In genomic region chr16:50266337-50267091, GRCh38 we compare ENCODE assay signal across 8 cellular contexts. TPM values are rescaled to one million over a fixed set of nuclear protein-coding genes. Genes with fewer than 3 reads are reported as not detected.
DNase-seq lines count a peak whose midpoint lies in the region; ATAC-seq and TF ChIP-seq lines count a peak whose summit lies in the region.

ADCY7 (plus strand) TSS chr16:50266551; CDS start chr16:50288180, 21,629 bp downstream.

- TF ChIP-seq CTCF in GM13976 (IDR thresholded peaks at IDR 0.05; ENCODE audit: borderline replicate concordance, control extremely low read depth, extremely low read depth, insufficient read depth, missing control alignments) = no peak
- no peak for TF ChIP-seq CTCF in epithelial cell of esophagus (IDR thresholded peaks at IDR 0.05; ENCODE audit: insufficient read depth, low read depth, low read length, missing control alignments)
- no peak for TF ChIP-seq CTCF in natural killer cell (IDR thresholded peaks at IDR 0.05)
- TF ChIP-seq CTCF in stomach (IDR thresholded peaks at IDR 0.05) = no peak

- ATAC-seq in HG02623 (IDR thresholded peaks at IDR 0.05; ENCODE audit: unreplicated experiment) (peak; percentile 81), natural killer cell (peak; percentile 79 to 86 (median 85))

- H3K4me3 ChIP-seq in epithelial cell of esophagus (ENCODE audit: low read length) = peak within 1 kb of the TSS; percentile 16
- H3K4me3 ChIP-seq in stomach = peak within 1 kb of the TSS; percentile 36 to 45 (median 38)

- no peaks in the 10 kb centered on the region for H3K9me3 Mint-ChIP-seq in natural killer cell

- H3K9me3 ChIP-seq in stomach = no peaks in the 10 kb centered on the region

- no peaks in the 10 kb centered on the region for H3K36me3 Mint-ChIP-seq in natural killer cell

- no peaks in the 10 kb centered on the region for H3K27me3 ChIP-seq in stomach

- intact Hi-C loops in natural killer cell (cut with micrococcal nuclease) = loop anchor here (1.0 to 5.0 kb wide), 5 partner anchors 8 to 109 kb away; no protein-coding TSS in a partner anchor
- intact Hi-C loops in stomach (cut with DNase I; ENCODE audit: low total_unique reads) = no loop called here

- H3K36me3 ChIP-seq in stomach = no peaks in the 10 kb centered on the region

- in situ Hi-C loops in GM13976 (cut with MboI; ENCODE audit: low sequenced_read_pairs, unreplicated experiment) = no loop called here

- DNase-seq in GM13976 (ENCODE audit: low spot score) (peak; percentile 85), NCI-H2171 treated with DMSO at 0.1 percent for 48 hours (lab: John Stamatoyannopoulos, UW) (peak; percentile 69), epithelial cell of esophagus (ENCODE audit: low read depth) (peak; percentile 83), natural killer cell (peak; percentile 82), stomach (peak; percentile 63), NCI-H526 treated with DMSO at 0.1 percent for 48 hours (lab: John Stamatoyannopoulos, UW) (no peak)
- DNase-seq in activated CD8-positive, alpha-beta memory T cell treated with anti-CD3 and anti-CD28 coated beads for 1 hour (ENCODE audit: extremely low read depth in 1 of 2, low read depth in 1 of 2) = peak; percentile 72 to 73

- H3K4me1 Mint-ChIP-seq in natural killer cell = peaks cover 86 to 95% of the 10 kb centered on the region in 2 donors

- H3K4me1 ChIP-seq in stomach = peaks cover 8 to 73% (median 29%) of the 10 kb centered on the region in 4 donors

- H3K4me3 Mint-ChIP-seq in natural killer cell = peak within 1 kb of the TSS; percentile 88

- TF ChIP-seq EP300 in stomach (IDR thresholded peaks at IDR 0.05) = no peak

- WGBS in stomach, 5 donors = 14 to 20% (median 18%) methylated on average over 23 to 25 of the region's 25 CpGs

- peak within 1 kb of the TSS; percentile 52 to 81 (median 66) for H3K27ac ChIP-seq in stomach

- H3K27me3 Mint-ChIP-seq in natural killer cell (ENCODE audit: low read depth in 2 of 2) = no peaks in the 10 kb centered on the region

- peak within 1 kb of the TSS; percentile 91 to 99 for H3K27ac Mint-ChIP-seq in natural killer cell

- TF ChIP-seq POLR2A in stomach (IDR thresholded peaks at IDR 0.05) = no peak

RNA-seq across cellular contexts. Expression of gene ADCY7, which starts in this region (rescaled TPM):
- total RNA-seq in natural killer cell (100 to 1,000 TPM; 479 to 591 (median 512) TPM), stomach (100 to 1,000 TPM in 1 of 5 donors, 10 to 100 TPM in 4; 15.1 to 216 (median 33.3) TPM)
- 1 to 10 TPM in 2 of 3 donors, under 1 TPM in 1; 0.76 to 4.4 (median 3.7) TPM for polyA plus RNA-seq in stomach
